Comparison of ENCODE assay signal across 18 cellular contexts in the genomic region with DNA sequence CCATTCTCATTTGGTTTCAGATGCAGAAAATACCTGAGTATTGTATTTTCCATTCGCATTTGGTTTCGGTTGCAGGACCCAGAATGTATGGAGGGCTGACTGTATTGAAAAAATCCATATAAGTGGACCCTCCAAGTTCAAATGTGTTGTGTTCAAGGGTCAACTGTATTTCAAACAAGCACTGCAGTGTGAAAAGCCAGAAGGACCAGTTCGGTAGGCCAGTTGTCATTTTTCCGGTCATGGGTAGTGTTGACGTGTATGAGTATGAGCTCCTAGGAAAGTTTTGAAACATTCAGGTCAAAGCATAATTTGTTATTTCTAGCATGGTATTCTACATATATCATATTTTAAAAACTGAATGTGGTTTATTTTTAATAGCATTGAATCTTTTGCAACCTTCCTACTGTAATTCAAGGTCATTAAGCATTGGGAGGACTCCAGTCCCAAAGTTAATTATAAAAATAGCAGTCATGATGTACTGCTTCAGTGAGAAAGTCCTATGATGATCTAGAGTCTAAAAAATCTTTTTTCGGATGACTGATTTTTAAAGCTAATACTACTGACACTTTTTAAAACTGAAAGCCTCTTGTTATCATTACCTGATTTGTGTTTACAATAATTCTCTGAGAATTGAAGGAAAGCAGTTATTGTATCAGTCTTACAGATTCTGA.
"Had no signal": no experiment of that assay in that cellular context is flagged by ENCODE, and none has a peak within 500 bp of the region (broad histone marks: within the 10 kb centered on the region; RNA-seq: fewer than 3 reads in every experiment).

No MANE protein-coding gene starts in this region.

- ATAC-seq: activated CD4-positive, alpha-beta T cell treated with anti-CD3 and anti-CD28 coated beads for 36 hours; gastroesophageal sphincter; left lobe of liver; naive thymus-derived CD8-positive, alpha-beta T cell; stimulated activated naive B cell treated with anti-CD40 and anti-IgM and Interleukin-4, amounts not matched to agents 10 μg/mL and 1 μg/mL and 100 μg/mL, for 72 hours; WTC11 had no signal

- H3K27ac ChIP-seq: ascending aorta, breast epithelium, gastroesophageal sphincter, parathyroid adenoma, thoracic aorta had no signal

- H3K4me3 Mint-ChIP-seq: activated CD4-positive, alpha-beta T cell treated with anti-CD3 and anti-CD28 coated beads for 36 hours; activated naive CD4-positive, alpha-beta T cell treated with anti-CD3 and anti-CD28 coated beads, Interleukin-2, amount 50 U/mL, for 24 hours; memory B cell; naive thymus-derived CD8-positive, alpha-beta T cell; stimulated activated naive B cell treated with anti-CD40 and anti-IgM and Interleukin-4, amounts not matched to agents 10 μg/mL and 1 μg/mL and 100 μg/mL, for 72 hours; T-helper 2 cell treated with Interferon-gamma antibody and Interleukin-4, amounts not matched to agents 5 μg/mL and 100 μg/mL, for 36 hours; WTC11 had no signal

- H3K4me1 Mint-ChIP-seq: activated CD4-positive, alpha-beta T cell treated with anti-CD3 and anti-CD28 coated beads for 36 hours; activated naive CD4-positive, alpha-beta T cell treated with anti-CD3 and anti-CD28 coated beads, Interleukin-2, amount 50 U/mL, for 24 hours; memory B cell; naive thymus-derived CD8-positive, alpha-beta T cell had no signal

- H3K9me3 ChIP-seq: ascending aorta, breast epithelium, esophagus muscularis mucosa, gastroesophageal sphincter, thoracic aorta had no signal

- H3K4me1 ChIP-seq: ascending aorta, breast epithelium had no signal

- DNase-seq: activated CD4-positive, alpha-beta T cell treated with anti-CD3 and anti-CD28 coated beads for 36 hours; activated CD4-positive, alpha-beta T cell treated with anti-CD3 and anti-CD28 coated beads, Interleukin-2, amount 50 U/mL, for 48 hours; activated gamma-delta T cell; cerebellar nuclear complex; effector CD4-positive, alpha-beta T cell; naive thymus-derived CD8-positive, alpha-beta T cell; stimulated activated naive B cell treated with anti-CD40 and anti-IgM and Interleukin-4, amounts not matched to agents 10 μg/mL and 1 μg/mL and 100 μg/mL, for 72 hours had no signal

- H3K36me3 ChIP-seq: ascending aorta, breast epithelium, esophagus muscularis mucosa, gastroesophageal sphincter, thoracic aorta had no signal

- H3K27me3 ChIP-seq: ascending aorta, breast epithelium, esophagus muscularis mucosa, gastroesophageal sphincter had no signal

- H3K4me3 ChIP-seq: ascending aorta, breast epithelium, esophagus muscularis mucosa, gastroesophageal sphincter, thoracic aorta had no signal

- H3K36me3 Mint-ChIP-seq: activated naive CD4-positive, alpha-beta T cell treated with anti-CD3 and anti-CD28 coated beads, Interleukin-2, amount 50 U/mL, for 24 hours; memory B cell; naive thymus-derived CD8-positive, alpha-beta T cell; stimulated activated naive B cell treated with anti-CD40 and anti-IgM and Interleukin-4, amounts not matched to agents 10 μg/mL and 1 μg/mL and 100 μg/mL, for 72 hours had no signal

- H3K27me3 Mint-ChIP-seq: activated CD4-positive, alpha-beta T cell treated with anti-CD3 and anti-CD28 coated beads for 36 hours; stimulated activated naive B cell treated with anti-CD40 and anti-IgM and Interleukin-4, amounts not matched to agents 10 μg/mL and 1 μg/mL and 100 μg/mL, for 72 hours had no signal

- H3K9me3 Mint-ChIP-seq: activated naive CD4-positive, alpha-beta T cell treated with anti-CD3 and anti-CD28 coated beads, Interleukin-2, amount 50 U/mL, for 24 hours; memory B cell; naive thymus-derived CD8-positive, alpha-beta T cell; stimulated activated naive B cell treated with anti-CD40 and anti-IgM and Interleukin-4, amounts not matched to agents 10 μg/mL and 1 μg/mL and 100 μg/mL, for 72 hours; T-helper 2 cell treated with Interferon-gamma antibody and Interleukin-4, amounts not matched to agents 5 μg/mL and 100 μg/mL, for 36 hours had no signal

- H3K27ac Mint-ChIP-seq: activated CD4-positive, alpha-beta T cell treated with anti-CD3 and anti-CD28 coated beads for 36 hours; activated naive CD4-positive, alpha-beta T cell treated with anti-CD3 and anti-CD28 coated beads, Interleukin-2, amount 50 U/mL, for 24 hours; memory B cell; naive thymus-derived CD8-positive, alpha-beta T cell; stimulated activated naive B cell treated with anti-CD40 and anti-IgM and Interleukin-4, amounts not matched to agents 10 μg/mL and 1 μg/mL and 100 μg/mL, for 72 hours; T-helper 2 cell treated with Interferon-gamma antibody and Interleukin-4, amounts not matched to agents 5 μg/mL and 100 μg/mL, for 36 hours; WTC11 had no signal
